ENCODE assay signal across 8 cellular contexts in the genomic region with DNA sequence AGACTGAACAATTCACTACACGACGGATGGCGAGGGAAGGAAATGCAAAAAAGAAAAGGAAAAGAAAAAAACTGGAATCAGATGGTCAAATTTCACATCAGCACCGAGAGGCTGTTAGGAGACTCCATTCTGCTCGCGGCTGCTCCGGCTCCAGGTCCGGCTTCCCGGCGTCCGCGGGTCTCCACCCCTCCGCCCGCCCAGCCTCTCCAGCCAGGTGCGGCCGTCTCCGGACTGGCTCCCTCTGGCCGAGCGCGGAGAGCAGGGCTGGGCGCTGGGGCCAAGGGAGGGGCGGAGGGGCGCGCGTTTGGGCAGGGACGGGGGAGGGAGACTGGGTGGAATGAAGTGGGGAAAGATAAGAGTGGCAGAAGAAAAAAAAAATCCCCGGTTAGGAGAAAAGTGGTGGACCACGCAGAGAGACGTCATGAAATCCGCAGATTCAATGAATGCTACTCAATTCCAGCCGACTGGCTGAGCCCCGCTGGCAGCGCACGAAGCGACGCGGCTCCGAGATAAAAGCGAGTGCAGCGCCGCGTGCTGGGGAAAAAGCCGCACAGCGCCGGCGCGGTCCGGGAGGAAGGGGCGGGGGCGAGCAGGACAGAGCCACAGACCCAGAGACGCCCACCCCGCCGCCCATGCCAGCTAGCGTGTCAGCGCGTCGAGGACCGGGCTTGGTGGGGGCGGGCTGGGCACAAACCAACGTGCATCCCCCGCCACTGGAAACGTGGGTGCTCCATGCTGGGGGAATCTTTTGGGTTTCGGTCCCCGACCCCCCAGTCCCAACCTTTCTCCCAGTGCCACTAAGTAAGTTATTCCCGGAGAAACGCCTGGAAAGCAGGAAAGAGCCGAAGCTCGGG.
DNase-seq lines count a peak whose midpoint lies in the region; ATAC-seq and TF ChIP-seq lines count a peak whose summit lies in the region.

A gene with protein sequence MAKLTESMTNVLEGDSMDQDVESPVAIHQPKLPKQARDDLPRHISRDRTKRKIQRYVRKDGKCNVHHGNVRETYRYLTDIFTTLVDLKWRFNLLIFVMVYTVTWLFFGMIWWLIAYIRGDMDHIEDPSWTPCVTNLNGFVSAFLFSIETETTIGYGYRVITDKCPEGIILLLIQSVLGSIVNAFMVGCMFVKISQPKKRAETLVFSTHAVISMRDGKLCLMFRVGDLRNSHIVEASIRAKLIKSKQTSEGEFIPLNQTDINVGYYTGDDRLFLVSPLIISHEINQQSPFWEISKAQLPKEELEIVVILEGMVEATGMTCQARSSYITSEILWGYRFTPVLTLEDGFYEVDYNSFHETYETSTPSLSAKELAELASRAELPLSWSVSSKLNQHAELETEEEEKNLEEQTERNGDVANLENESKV (minus strand): TSS at position 517 of the 854 bp plus-strand sequence. CDS start 75,775 bp downstream, outside the sequence.

- H3K9me3 ChIP-seq in iPS-20b (ENCODE audit: insufficient read depth, low read depth, low read length), result no peaks in the 10 kb centered on the region

- DNase-seq in GM04504 (ENCODE audit: low read depth) (peak; percentile 14), NCI-H1694 treated with DMSO at 0.1 percent for 48 hours (lab: John Stamatoyannopoulos, UW) (peak; percentile 85), astrocyte of the spinal cord (ENCODE audit: low read depth, low spot score) (peak; percentile 54), superior temporal gyrus (ENCODE audit: extremely low spot score) (peak; percentile 61), RKO (ENCODE audit: low spot score) (no peak)
- no peak for DNase-seq in effector CD8-positive, alpha-beta T cell (lab: John Stamatoyannopoulos, UW)

- in situ Hi-C loops in astrocyte of the spinal cord (cut with HindIII; ENCODE audit: low sequenced_read_pairs), result no loop called here

- H3K4me1 ChIP-seq in iPS-20b (ENCODE audit: insufficient read depth, low read length), result peaks cover 12% of the 10 kb centered on the region; the same call in 1 of the 2 replicates

- H3K27me3 ChIP-seq in iPS-20b (ENCODE audit: insufficient read depth, low read length), result peaks cover 41% of the 10 kb centered on the region

- H3K27ac ChIP-seq in iPS-20b (ENCODE audit: low read length), result no peak within 1 kb of the TSS

- no peak for ATAC-seq in GM18909 (IDR thresholded peaks at IDR 0.05; ENCODE audit: poor library complexity, unreplicated experiment)

- peak; percentile 80 for TF ChIP-seq CTCF in astrocyte of the spinal cord (IDR thresholded peaks at IDR 0.05; ENCODE audit: low read depth, low read length)

- H3K9ac ChIP-seq in iPS-20b (ENCODE audit: low read depth, low read length), result peak within 1 kb of the TSS; percentile 50; the same call in 1 of the 2 replicates

- peak within 1 kb of the TSS; percentile 21 for H3K4me3 ChIP-seq in astrocyte of the spinal cord (ENCODE audit: low read depth, low read length)
- H3K4me3 ChIP-seq in iPS-20b (ENCODE audit: low read length), result peak within 1 kb of the TSS; percentile 83

- no peaks in the 10 kb centered on the region for H3K36me3 ChIP-seq in iPS-20b (ENCODE audit: insufficient read depth, low read depth, low read length)

Comparison
In these comparisons a context has a peak if more than half of its experiments do, and no peak if none do; other contexts are left out.
1. DNase-seq: peak in GM04504 (single experiment), NCI-H1694 treated with DMSO at 0.1 percent for 48 hours (single experiment), astrocyte of the spinal cord (single experiment) and superior temporal gyrus (single experiment); none in effector CD8-positive, alpha-beta T cell (single experiment) and RKO (single experiment).